ENCODE assay signal across 8 cellular contexts in the genomic region with DNA sequence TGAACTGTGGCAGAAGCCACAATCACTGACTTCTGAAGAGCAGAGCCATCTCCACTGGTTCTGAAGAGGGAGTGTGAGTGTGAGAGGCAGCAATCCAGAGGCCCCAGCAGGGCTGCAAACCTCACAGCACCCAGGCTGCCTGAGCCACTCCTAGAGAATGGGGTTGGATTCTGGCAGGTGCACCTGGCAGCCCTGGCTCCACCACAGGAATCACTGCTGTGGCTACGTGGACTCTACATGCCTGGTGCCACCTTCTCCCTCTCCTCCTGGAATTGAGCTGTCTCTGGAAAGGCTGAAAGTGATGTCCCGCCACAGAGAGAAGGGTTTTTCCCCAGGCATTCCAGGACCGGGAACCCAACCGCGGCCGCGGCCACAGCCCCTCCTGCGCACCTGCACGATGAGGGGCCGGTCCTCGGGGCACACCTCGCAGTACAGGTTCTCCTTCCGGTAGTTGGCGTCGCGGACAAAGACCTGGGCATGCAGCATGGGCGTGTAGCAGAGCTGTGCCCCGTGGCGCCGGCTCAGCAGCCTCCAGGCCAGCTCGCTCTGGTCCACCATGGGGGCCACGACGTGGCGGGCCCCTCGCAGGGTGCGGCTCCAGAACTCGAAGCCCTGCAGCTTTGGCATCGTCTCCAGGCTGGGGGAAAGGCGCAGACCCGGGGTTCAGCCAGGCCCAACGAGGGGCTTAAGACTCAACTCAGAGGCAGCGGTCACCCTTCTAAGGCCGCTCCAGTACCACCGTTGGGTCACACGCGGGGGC. TPM values are rescaled to one million over a fixed set of nuclear protein-coding genes. Genes with fewer than 3 reads are reported as not detected.
DNase-seq lines count a peak whose midpoint lies in the region; ATAC-seq and TF ChIP-seq lines count a peak whose summit lies in the region.

No MANE protein-coding gene starts in this region.

- peaks cover 21% of the 10 kb centered on the region for H3K4me1 ChIP-seq in skeletal muscle satellite cell (ENCODE audit: control insufficient read depth, insufficient read depth, low read length)

- no peak overlapping the region for H3K27ac Mint-ChIP-seq in activated CD4-positive, alpha-beta T cell treated with anti-CD3 and anti-CD28 coated beads for 36 hours

- no peaks in the 10 kb centered on the region for H3K9me3 ChIP-seq in skeletal muscle satellite cell (replicated peaks; ENCODE audit: low read length)

- DNase-seq in activated CD4-positive, alpha-beta T cell treated with anti-CD3 and anti-CD28 coated beads for 36 hours: no peak
- DNase-seq in activated CD4-positive, alpha-beta T cell treated with anti-CD3 and anti-CD28 coated beads for 1 hour: no peak
- DNase-seq in germinal center (ENCODE audit: low spot score) (peak; percentile 33), EL (no peak)
- no peak for DNase-seq in stimulated activated CD4-positive, alpha-beta T cell treated with anti-CD3 and anti-CD28 coated beads, Interleukin-4, amount 100 ng/mL, for 24 hours

- ATAC-seq in activated CD4-positive, alpha-beta T cell treated with anti-CD3 and anti-CD28 coated beads for 36 hours: no peak
- ATAC-seq in SK-N-SH treated with all-trans-retinoic acid at 6 μM for 48 hours: peak; percentile 2; the same call in 1 of the 3 replicates
- no peak for ATAC-seq in HG02852 (IDR thresholded peaks at IDR 0.05; ENCODE audit: unreplicated experiment)

- peak overlapping the region; percentile 97 for H3K9ac ChIP-seq in skeletal muscle satellite cell (ENCODE audit: low read depth, low read length)

- H3K27me3 ChIP-seq in skeletal muscle satellite cell (ENCODE audit: control insufficient read depth, insufficient read depth, low read length): no peaks in the 10 kb centered on the region

- POLR2A ChIA-PET in activated CD4-positive, alpha-beta T cell treated with anti-CD3 and anti-CD28 coated beads for 36 hours (lab: Charles Lee): interaction anchor here (0.5 kb wide), 1 partner anchor 202 kb away, joined by 4 read pairs; no protein-coding TSS in a partner anchor

- H3K36me3 Mint-ChIP-seq in activated CD4-positive, alpha-beta T cell treated with anti-CD3 and anti-CD28 coated beads for 36 hours (ENCODE audit: low read depth): peaks cover 1% of the 10 kb centered on the region

- H3K4me2 ChIP-seq in skeletal muscle satellite cell (ENCODE audit: low read length): peak overlapping the region; percentile 100

- peaks cover 26% of the 10 kb centered on the region for H3K36me3 ChIP-seq in skeletal muscle satellite cell (ENCODE audit: insufficient read depth, low read length)

- intact Hi-C loops in activated CD4-positive, alpha-beta T cell treated with anti-CD3 and anti-CD28 coated beads for 36 hours (cut with DNase I, micrococcal nuclease): loop anchor here in 1 of 2 experiments (1.0 kb wide), 4 partner anchors 13 to 41 kb away; partner anchors contain the start of genes DCXR, FASN, GPS1 and LRRC45

- H3K4me3 ChIP-seq in skeletal muscle satellite cell (ENCODE audit: low read length): peak overlapping the region; percentile 87

- peaks cover 14% of the 10 kb centered on the region for H3K4me1 Mint-ChIP-seq in activated CD4-positive, alpha-beta T cell treated with anti-CD3 and anti-CD28 coated beads for 36 hours

- CTCF ChIA-PET in activated CD4-positive, alpha-beta T cell treated with anti-CD3 and anti-CD28 coated beads for 36 hours (lab: Charles Lee): interaction anchor here (0.7 to 1.7 kb wide), 2 partner anchors 12 to 27 kb away, joined by 3 to 5 read pairs; partner anchors contain the start of gene DCXR

- no peaks in the 10 kb centered on the region for H3K9me3 Mint-ChIP-seq in activated CD4-positive, alpha-beta T cell treated with anti-CD3 and anti-CD28 coated beads for 36 hours (ENCODE audit: low read depth)

- H3K4me3 Mint-ChIP-seq in activated CD4-positive, alpha-beta T cell treated with anti-CD3 and anti-CD28 coated beads for 36 hours: peak overlapping the region; percentile 75

- no peaks in the 10 kb centered on the region for H3K27me3 Mint-ChIP-seq in activated CD4-positive, alpha-beta T cell treated with anti-CD3 and anti-CD28 coated beads for 36 hours

TF ChIP-seq in SK-N-SH treated with all-trans-retinoic acid at 6 μM for 48 hours, 23 proteins besides CTCF, POLR2A, EP300 and RAD21:
- TF ChIP-seq TCF4 (CRISPR knock-in tag; IDR thresholded peaks at IDR 0.05; ENCODE audit: borderline replicate concordance) (no peak), ZFP3 (CRISPR knock-in tag; IDR thresholded peaks at IDR 0.05) (no peak), ISL1 (CRISPR knock-in tag; IDR thresholded peaks at IDR 0.05) (no peak)
- TF ChIP-seq, protein P1, sequence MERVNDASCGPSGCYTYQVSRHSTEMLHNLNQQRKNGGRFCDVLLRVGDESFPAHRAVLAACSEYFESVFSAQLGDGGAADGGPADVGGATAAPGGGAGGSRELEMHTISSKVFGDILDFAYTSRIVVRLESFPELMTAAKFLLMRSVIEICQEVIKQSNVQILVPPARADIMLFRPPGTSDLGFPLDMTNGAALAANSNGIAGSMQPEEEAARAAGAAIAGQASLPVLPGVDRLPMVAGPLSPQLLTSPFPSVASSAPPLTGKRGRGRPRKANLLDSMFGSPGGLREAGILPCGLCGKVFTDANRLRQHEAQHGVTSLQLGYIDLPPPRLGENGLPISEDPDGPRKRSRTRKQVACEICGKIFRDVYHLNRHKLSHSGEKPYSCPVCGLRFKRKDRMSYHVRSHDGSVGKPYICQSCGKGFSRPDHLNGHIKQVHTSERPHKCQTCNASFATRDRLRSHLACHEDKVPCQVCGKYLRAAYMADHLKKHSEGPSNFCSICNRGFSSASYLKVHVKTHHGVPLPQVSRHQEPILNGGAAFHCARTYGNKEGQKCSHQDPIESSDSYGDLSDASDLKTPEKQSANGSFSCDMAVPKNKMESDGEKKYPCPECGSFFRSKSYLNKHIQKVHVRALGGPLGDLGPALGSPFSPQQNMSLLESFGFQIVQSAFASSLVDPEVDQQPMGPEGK (CRISPR knock-in tag; IDR thresholded peaks at IDR 0.05; ENCODE audit: borderline replicate concordance): no peak

RNA-seq across cellular contexts. Expression of gene DUS1L, which starts 1.0 kb away (rescaled TPM):
- total RNA-seq in activated CD4-positive, alpha-beta T cell treated with anti-CD3 and anti-CD28 coated beads for 36 hours: 100 to 1,000 TPM; 119 to 124 TPM
- total RNA-seq in skeletal muscle satellite cell (2012; rRNA removed): 64.7 and 68.2 TPM in 2 replicates

RNA-seq across cellular contexts. Expression of gene GPS1, which starts 12.9 kb away (rescaled TPM):
- total RNA-seq in activated CD4-positive, alpha-beta T cell treated with anti-CD3 and anti-CD28 coated beads for 36 hours: 10 to 100 TPM; 69.0 to 73.5 TPM
- 128 and 144 TPM in 2 replicates for total RNA-seq in skeletal muscle satellite cell (2012; rRNA removed)

RNA-seq across cellular contexts. Expression of gene RFNG, which starts 13.0 kb away (rescaled TPM):
- 10 to 100 TPM; 16.9 to 17.5 TPM for total RNA-seq in activated CD4-positive, alpha-beta T cell treated with anti-CD3 and anti-CD28 coated beads for 36 hours
- 29.5 and 31.2 TPM in 2 replicates for total RNA-seq in skeletal muscle satellite cell (2012; rRNA removed)

RNA-seq across cellular contexts. Expression of gene DCXR, which starts 27.1 kb away (rescaled TPM):
- 100 to 1,000 TPM; 105 to 166 TPM for total RNA-seq in activated CD4-positive, alpha-beta T cell treated with anti-CD3 and anti-CD28 coated beads for 36 hours
- 49.1 and 63.1 TPM in 2 replicates for total RNA-seq in skeletal muscle satellite cell (2012; rRNA removed)

RNA-seq across cellular contexts. Expression of gene RAC3, which starts 33.1 kb away (rescaled TPM):
- 10 to 100 TPM in 1 of 2 experiments, 1 to 10 TPM in 1; 9.6 to 10.6 TPM for total RNA-seq in activated CD4-positive, alpha-beta T cell treated with anti-CD3 and anti-CD28 coated beads for 36 hours
- 9.6 and 15.5 TPM in 2 replicates for total RNA-seq in skeletal muscle satellite cell (2012; rRNA removed)
